Comparison of ENCODE assay signal across 17 cellular contexts in genomic region chr22:22164541-22165272, GRCh38.
DNase-seq lines count a peak whose midpoint lies in the region; ATAC-seq and TF ChIP-seq lines count a peak whose summit lies in the region.
"Had no signal": no experiment of that assay in that cellular context is flagged by ENCODE, and none has a peak within 500 bp of the region (broad histone marks: within the 10 kb centered on the region; RNA-seq: fewer than 3 reads in every experiment).

No MANE protein-coding gene starts in this region.

- H3K4me3 ChIP-seq in GM12875 (ENCODE audit: low read depth, low read length) (no peak overlapping the region), upper lobe of right lung (no peak overlapping the region), sigmoid colon (no peak overlapping the region)
- H3K4me3 ChIP-seq: GM23248, SJCRH30 had no signal

- peaks cover 12% of the 10 kb centered on the region for H3K4me1 Mint-ChIP-seq in glutamatergic neuron (ENCODE audit: low read depth, unreplicated experiment)

- no peak overlapping the region for H3K27ac ChIP-seq in upper lobe of right lung
- no peak overlapping the region for H3K27ac ChIP-seq in sigmoid colon
- H3K27ac ChIP-seq: GM23248, SJCRH30 had no signal

- peaks cover 18% of the 10 kb centered on the region for H3K27me3 Mint-ChIP-seq in glutamatergic neuron (ENCODE audit: unreplicated experiment)

- 51 to 62% methylated on average over 3 of the region's 3 CpGs for WGBS in sigmoid colon, 2 donors

- H3K4me1 ChIP-seq in upper lobe of right lung: no peaks in the 10 kb centered on the region
- H3K4me1 ChIP-seq in sigmoid colon: no peaks in the 10 kb centered on the region
- H3K4me1 ChIP-seq: SJCRH30 had no signal

- peak; percentile 13 for DNase-seq in ACHN
- peak; percentile 82 for DNase-seq in NCI-H524 treated with DMSO at 0.1 percent for 48 hours (lab: John Stamatoyannopoulos, UW)
- no peak for DNase-seq in glutamatergic neuron
- no peak for DNase-seq in H4 (ENCODE audit: low spot score)
- no peak for DNase-seq in upper lobe of right lung
- no peak for DNase-seq in sigmoid colon
- DNase-seq in MV-4-11 (lab: John Stamatoyannopoulos, UW): no peak
- DNase-seq: activated CD4-positive, alpha-beta T cell treated with anti-CD3 and anti-CD28 coated beads, Interleukin-2, amount 10 ng/mL, durations not matched to agents 7 days and 5 days; activated T-cell treated with anti-CD3 and anti-CD28 coated beads for 4 hours; Calu3; effector CD8-positive, alpha-beta T cell; GM23248; naive thymus-derived CD4-positive, alpha-beta T cell; SJCRH30; stimulated activated naive CD8-positive, alpha-beta T cell treated with anti-CD3 and anti-CD28 coated beads, Interleukin-15, amount 100 ng/mL, for 72 hours; T-helper 9 cell had no signal

- peak overlapping the region; percentile 74 for H3K27ac Mint-ChIP-seq in glutamatergic neuron (ENCODE audit: unreplicated experiment)
- H3K27ac Mint-ChIP-seq: activated CD4-positive, alpha-beta T cell treated with anti-CD3 and anti-CD28 coated beads, Interleukin-2, amount 10 ng/mL, durations not matched to agents 7 days and 5 days had no signal

- TF ChIP-seq CTCF in GM12875 (IDR thresholded peaks at IDR 0.05; ENCODE audit: borderline replicate concordance, insufficient read depth, low read depth, low read length) (0 out of 2 replicates have a peak, but pooled peaks have one; percentile 3), glutamatergic neuron (IDR thresholded peaks at IDR 0.05; ENCODE audit: partially characterized antibody, unreplicated experiment) (no peak), upper lobe of right lung (IDR thresholded peaks at IDR 0.05) (no peak), sigmoid colon (IDR thresholded peaks at IDR 0.05) (no peak)

- TF ChIP-seq EP300 in sigmoid colon (IDR thresholded peaks at IDR 0.05): no peak

- peak overlapping the region; percentile 64 for H3K4me3 Mint-ChIP-seq in glutamatergic neuron (ENCODE audit: unreplicated experiment)
- H3K4me3 Mint-ChIP-seq: activated CD4-positive, alpha-beta T cell treated with anti-CD3 and anti-CD28 coated beads, Interleukin-2, amount 10 ng/mL, durations not matched to agents 7 days and 5 days; naive thymus-derived CD4-positive, alpha-beta T cell; stimulated activated naive CD8-positive, alpha-beta T cell treated with anti-CD3 and anti-CD28 coated beads, Interleukin-15, amount 100 ng/mL, for 72 hours had no signal

- peaks cover 14% of the 10 kb centered on the region for H3K9me3 Mint-ChIP-seq in glutamatergic neuron (ENCODE audit: unreplicated experiment)
- H3K9me3 Mint-ChIP-seq: activated CD4-positive, alpha-beta T cell treated with anti-CD3 and anti-CD28 coated beads, Interleukin-2, amount 10 ng/mL, durations not matched to agents 7 days and 5 days; naive thymus-derived CD4-positive, alpha-beta T cell; stimulated activated naive CD8-positive, alpha-beta T cell treated with anti-CD3 and anti-CD28 coated beads, Interleukin-15, amount 100 ng/mL, for 72 hours had no signal

- peaks cover 7% of the 10 kb centered on the region for H3K27me3 ChIP-seq in upper lobe of right lung
- H3K27me3 ChIP-seq in sigmoid colon: peaks cover 0 to 13% (median 0%) of the 10 kb centered on the region in 3 donors
- H3K27me3 ChIP-seq: SJCRH30 had no signal

- intact Hi-C loops in upper lobe of right lung (cut with DNase I): no loop called here
- intact Hi-C loops in sigmoid colon (cut with DNase I): no loop called here

- H3K9me3 ChIP-seq in upper lobe of right lung: no peaks in the 10 kb centered on the region
- no peaks in the 10 kb centered on the region for H3K9me3 ChIP-seq in sigmoid colon
- H3K9me3 ChIP-seq: SJCRH30 had no signal

- no peak for TF ChIP-seq POLR2A in sigmoid colon (IDR thresholded peaks at IDR 0.05)

- no peak for ATAC-seq in upper lobe of right lung
- ATAC-seq: naive thymus-derived CD4-positive, alpha-beta T cell; stimulated activated naive CD8-positive, alpha-beta T cell treated with anti-CD3 and anti-CD28 coated beads, Interleukin-15, amount 100 ng/mL, for 72 hours had no signal

- H3K36me3 ChIP-seq in upper lobe of right lung (no peaks in the 10 kb centered on the region), sigmoid colon (no peaks in the 10 kb centered on the region)
- H3K36me3 ChIP-seq: SJCRH30 had no signal

- peaks cover 2% of the 10 kb centered on the region for H3K36me3 Mint-ChIP-seq in glutamatergic neuron (ENCODE audit: unreplicated experiment)

- in situ Hi-C loops in ACHN (cut with HindIII; ENCODE audit: low pct_ligation_motif_present, low pct_unique_long_range_greater_than_20kb, low sequenced_read_pairs): no loop called here

Comparison
In these comparisons a context has a peak if more than half of its experiments do, and no peak if none do; other contexts are left out.
1. DNase-seq: peak in ACHN (single experiment) and NCI-H524 treated with DMSO at 0.1 percent for 48 hours (single experiment); none in glutamatergic neuron (single experiment), H4 (single experiment), upper lobe of right lung (single experiment), sigmoid colon (single experiment) and MV-4-11 (single experiment).